Comparison of ENCODE assay signal across 8 cellular contexts in genomic region chr13:41263261-41263971, GRCh38. TPM values are rescaled to one million over a fixed set of nuclear protein-coding genes. Genes with fewer than 3 reads are reported as not detected.
DNase-seq lines count a peak whose midpoint lies in the region; ATAC-seq and TF ChIP-seq lines count a peak whose summit lies in the region.

MTRF1 (minus strand) TSS chr13:41263576; CDS start chr13:41260907, 2,669 bp downstream.

- H3K9me3 ChIP-seq in HAP-1: peaks cover 5% of the 10 kb centered on the region
- peaks cover 14% of the 10 kb centered on the region for H3K9me3 ChIP-seq in MG63
- H3K9me3 ChIP-seq in neuronal stem cell (replicated peaks in 1 of 2; ENCODE audit: control insufficient read depth in 2 of 2, insufficient read depth in 1 of 2, low read depth in 1 of 2, low read length in 2 of 2): peaks cover 2 to 10% of the 10 kb centered on the region in 2 donors

- H3K4me2 ChIP-seq in neuronal stem cell (ENCODE audit: insufficient read depth, low read length, poor library complexity, severe bottlenecking): peak within 1 kb of the TSS; percentile 59

- peak within 1 kb of the TSS; percentile 95 for H2AFZ ChIP-seq in neuronal stem cell (ENCODE audit: low read length)

- peak within 1 kb of the TSS; percentile 70 for H3K27ac ChIP-seq in foreskin keratinocyte
- no peak within 1 kb of the TSS for H3K27ac ChIP-seq in neuronal stem cell (replicated peaks; ENCODE audit: low read length)

- no peak within 1 kb of the TSS for H2BK5ac ChIP-seq in neuronal stem cell (ENCODE audit: low read length)

- peaks cover 15% of the 10 kb centered on the region for H3K36me3 ChIP-seq in HAP-1 (replicated peaks)
- peaks cover 14% of the 10 kb centered on the region for H3K36me3 ChIP-seq in MG63
- peaks cover 7 to 37% of the 10 kb centered on the region in 2 donors for H3K36me3 ChIP-seq in neuronal stem cell (replicated peaks in 1 of 2; ENCODE audit: control insufficient read depth in 2 of 2, insufficient read depth in 2 of 2, low read length in 2 of 2)

- no CpG with 5 or more reads among the region's 32 CpGs for WGBS in neuronal stem cell (ENCODE audit: extremely low coverage in 2 of 2, insufficient read length in 2 of 2, insufficient replicate concordance in 1 of 2), 2 donors

- no peak within 1 kb of the TSS for H3K23ac ChIP-seq in neuronal stem cell (ENCODE audit: low read depth, low read length, poor library complexity)

- no peak within 1 kb of the TSS for H2AK5ac ChIP-seq in neuronal stem cell (ENCODE audit: low read depth, low read length)

- H3K4me1 ChIP-seq in HAP-1: no peaks in the 10 kb centered on the region; the same call in 1 of the 2 replicates
- peaks cover 17% of the 10 kb centered on the region for H3K4me1 ChIP-seq in foreskin keratinocyte
- peaks cover 0 to 4% of the 10 kb centered on the region in 2 donors for H3K4me1 ChIP-seq in neuronal stem cell (ENCODE audit: control insufficient read depth in 2 of 2, insufficient read depth in 1 of 2, low read depth in 1 of 2, low read length in 2 of 2)

- peak within 1 kb of the TSS; percentile 52 for H3K4me3 ChIP-seq in HAP-1
- peak within 1 kb of the TSS; percentile 91 for H3K4me3 ChIP-seq in MG63
- peak within 1 kb of the TSS; percentile 66 to 90 for H3K4me3 ChIP-seq in neuronal stem cell (ENCODE audit: low read length in 2 of 2)

- H3K18ac ChIP-seq in neuronal stem cell (ENCODE audit: low read length): peak within 1 kb of the TSS; percentile 66

- peak; percentile 90 for ATAC-seq in foreskin keratinocyte

- in situ Hi-C loops in G401 (cut with HindIII; ENCODE audit: low sequenced_read_pairs): no loop called here
- in situ Hi-C loops in HAP-1 (cut with MboI; ENCODE audit: low sequenced_read_pairs): no loop called here

- DNase-seq in G401 (ENCODE audit: low spot score) (peak; percentile 94), HAP-1 (ENCODE audit: low spot score in 2 of 2) (peak; percentile 86 to 90), MG63 (peak; percentile 81), SIG-M5 treated with dmso at 0.1 percent for 504 hours (lab: John Stamatoyannopoulos, UW; ENCODE audit: unreplicated experiment) (peak; percentile 90), activated gamma-delta T cell treated with Interleukin-2 at 50 U/mL for 16 hours (peak; percentile 77), foreskin keratinocyte (peak; percentile 75 to 85), neuronal stem cell (ENCODE audit: low spot score) (peak; percentile 55)

- TF ChIP-seq CTCF in foreskin keratinocyte (conservative IDR thresholded peaks at IDR 0.05): no peak
- TF ChIP-seq CTCF in subcutaneous adipose tissue (IDR thresholded peaks at IDR 0.05; ENCODE audit: low read depth): no peak

- no peak within 1 kb of the TSS for H3K14ac ChIP-seq in neuronal stem cell (ENCODE audit: low read length)

- H4K8ac ChIP-seq in neuronal stem cell (ENCODE audit: low read depth, low read length): no peak within 1 kb of the TSS

- no peak within 1 kb of the TSS for H3K4ac ChIP-seq in neuronal stem cell (ENCODE audit: low read length)

- H3K27me3 ChIP-seq in HAP-1 (ENCODE audit: low read depth) (no peaks in the 10 kb centered on the region), MG63 (no peaks in the 10 kb centered on the region), foreskin keratinocyte (no peaks in the 10 kb centered on the region), neuronal stem cell (ENCODE audit: control insufficient read depth in 3 of 3, insufficient read depth in 3 of 3, low read depth in 1 of 3, low read length in 3 of 3) (no peaks in the 10 kb centered on the region)

- no peaks in the 10 kb centered on the region for H3K79me1 ChIP-seq in neuronal stem cell (ENCODE audit: low read depth, low read length)

- H2BK15ac ChIP-seq in neuronal stem cell (ENCODE audit: low read length): no peak within 1 kb of the TSS

- peak within 1 kb of the TSS; percentile 65 for H3K9ac ChIP-seq in neuronal stem cell (ENCODE audit: low read depth, low read length, poor library complexity)

- no peak within 1 kb of the TSS for H2BK120ac ChIP-seq in neuronal stem cell (ENCODE audit: low read depth, low read length)

- H2BK12ac ChIP-seq in neuronal stem cell (ENCODE audit: low read length): no peak within 1 kb of the TSS

- H4K91ac ChIP-seq in neuronal stem cell (ENCODE audit: low read depth, low read length, poor library complexity): no peak within 1 kb of the TSS

RNA-seq across cellular contexts. Expression of gene MTRF1, which starts in this region (rescaled TPM):
- 8.2 and 14.4 TPM in 2 replicates for total RNA-seq in G401 (2014; rRNA removed; shearing (Covaris generic))
- total RNA-seq in MG63 (2014; rRNA removed; shearing (Covaris generic); ENCODE audit: low replicate concordance): 13.4 and 14.0 TPM in 2 replicates
- total RNA-seq in foreskin keratinocyte: 11.1 and 11.5 TPM in 2 replicates
- polyA plus RNA-seq in foreskin keratinocyte: 4.7 and 7.7 TPM in 2 replicates
- polyA plus RNA-seq in neuronal stem cell (2013, experiment 1 of 2): 11.8 TPM
- polyA plus RNA-seq in neuronal stem cell (2013, experiment 2 of 2): 11.2 TPM
- 10 to 100 TPM; 10.7 to 13.1 (median 11.6) TPM for total RNA-seq in subcutaneous adipose tissue
